1 cellular context compared by ENCODE assay signal in the genomic region with DNA sequence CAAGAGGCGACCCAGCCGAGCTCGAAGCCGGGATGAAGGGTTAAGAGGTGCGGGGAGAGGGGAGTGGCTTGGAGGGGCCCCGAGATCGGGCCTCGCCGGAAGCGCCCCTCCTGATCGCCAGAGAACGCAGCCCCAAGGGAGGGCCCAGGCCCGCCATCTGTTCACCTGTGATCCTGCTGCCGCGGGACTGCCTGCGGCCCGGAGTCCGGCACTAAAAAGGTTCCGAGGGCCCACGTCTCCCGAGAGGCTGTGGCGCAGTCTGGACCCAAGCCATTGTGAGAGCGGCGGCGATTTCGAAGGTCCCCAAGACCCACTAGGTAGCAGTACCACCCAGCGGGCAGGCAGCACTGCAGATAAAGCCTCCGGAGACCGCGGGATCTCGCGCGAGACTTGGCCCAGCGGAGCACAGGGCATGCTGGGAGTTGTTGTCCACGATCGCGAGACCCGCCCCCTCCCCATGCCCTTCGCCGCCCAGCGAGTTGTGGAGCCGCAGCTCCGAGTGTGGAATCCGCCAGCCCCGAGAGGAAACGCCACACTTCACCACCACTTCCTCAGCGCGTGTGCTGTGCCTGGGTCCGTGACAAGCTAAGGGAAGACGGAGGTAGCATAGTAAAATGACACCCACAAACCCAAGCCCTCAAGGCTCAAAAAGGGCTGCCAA.
TF ChIP-seq lines count a peak whose summit lies in the region.

A gene with protein sequence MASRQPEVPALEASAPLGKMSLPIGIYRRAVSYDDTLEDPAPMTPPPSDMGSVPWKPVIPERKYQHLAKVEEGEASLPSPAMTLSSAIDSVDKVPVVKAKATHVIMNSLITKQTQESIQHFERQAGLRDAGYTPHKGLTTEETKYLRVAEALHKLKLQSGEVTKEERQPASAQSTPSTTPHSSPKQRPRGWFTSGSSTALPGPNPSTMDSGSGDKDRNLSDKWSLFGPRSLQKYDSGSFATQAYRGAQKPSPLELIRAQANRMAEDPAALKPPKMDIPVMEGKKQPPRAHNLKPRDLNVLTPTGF (minus strand): TSS at position 328 of the 661 bp plus-strand sequence. CDS start 2,256 bp downstream, outside the sequence.

TF ChIP-seq in H1, 55 proteins besides CTCF, POLR2A, EP300 and RAD21 (continued from another document):
- TF ChIP-seq, protein P1, sequence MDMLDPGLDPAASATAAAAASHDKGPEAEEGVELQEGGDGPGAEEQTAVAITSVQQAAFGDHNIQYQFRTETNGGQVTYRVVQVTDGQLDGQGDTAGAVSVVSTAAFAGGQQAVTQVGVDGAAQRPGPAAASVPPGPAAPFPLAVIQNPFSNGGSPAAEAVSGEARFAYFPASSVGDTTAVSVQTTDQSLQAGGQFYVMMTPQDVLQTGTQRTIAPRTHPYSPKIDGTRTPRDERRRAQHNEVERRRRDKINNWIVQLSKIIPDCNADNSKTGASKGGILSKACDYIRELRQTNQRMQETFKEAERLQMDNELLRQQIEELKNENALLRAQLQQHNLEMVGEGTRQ (IDR thresholded peaks at IDR 0.05; ENCODE audit: low read length), result no peak; the same call in 1 of the 2 replicates
- TF ChIP-seq SUZ12 (IDR thresholded peaks at IDR 0.05; ENCODE audit: low read length), result peak; percentile 52; the same call in 1 of the 2 replicates
- TF ChIP-seq TBP (IDR thresholded peaks at IDR 0.05; ENCODE audit: low read depth, low read length), result peak; percentile 93
- peak; percentile 87 for TF ChIP-seq TAF1 (IDR thresholded peaks at IDR 0.05; ENCODE audit: low read depth, low read length)
- TF ChIP-seq PHF8 (conservative IDR thresholded peaks at IDR 0.05; ENCODE audit: low read depth, low read length), result peak; percentile 99
